In genomic region chr4:131248314-131248713, GRCh38 we compare ENCODE assay signal across 27 cellular contexts.
"Had no signal": no experiment of that assay in that cellular context is flagged by ENCODE, and none has a peak within 500 bp of the region (broad histone marks: within the 10 kb centered on the region; RNA-seq: fewer than 3 reads in every experiment).

No MANE protein-coding gene starts in this region.

- ATAC-seq: esophagus mucosa; gastrocnemius medialis; left cardiac atrium; left lung; naive thymus-derived CD4-positive, alpha-beta T cell; sciatic nerve; stimulated activated naive CD8-positive, alpha-beta T cell treated with anti-CD3 and anti-CD28 coated beads, Interleukin-15, amount 100 ng/mL, for 72 hours; upper lobe of right lung had no signal

- H3K9me3 ChIP-seq: gastrocnemius medialis, left lung, prostate gland, right atrium auricular region, suprapubic skin, transverse colon, upper lobe of right lung, uterus had no signal

- H3K4me3 ChIP-seq: gastrocnemius medialis, left lung, prostate gland, right atrium auricular region, smooth muscle cell, suprapubic skin, transverse colon, upper lobe of right lung, uterus had no signal

- H3K4me1 ChIP-seq: gastrocnemius medialis, left lung, prostate gland, right atrium auricular region, suprapubic skin, transverse colon, upper lobe of right lung, uterus had no signal

- H3K27ac ChIP-seq: epithelial cell of prostate, gastrocnemius medialis, left lung, prostate gland, right atrium auricular region, suprapubic skin, transverse colon, upper lobe of right lung, uterus had no signal

- H3K4me2 ChIP-seq: smooth muscle cell had no signal

- H3K27me3 ChIP-seq: gastrocnemius medialis, left lung, right atrium auricular region, suprapubic skin, transverse colon, upper lobe of right lung, uterus had no signal

- H3K36me3 ChIP-seq: gastrocnemius medialis, left lung, prostate gland, right atrium auricular region, suprapubic skin, transverse colon, upper lobe of right lung, uterus had no signal

- DNase-seq: effector CD8-positive, alpha-beta T cell; endodermal cell; foreskin fibroblast; gastrocnemius medialis; head of caudate nucleus; left cardiac atrium; left lung; mesenchymal stem cell; naive thymus-derived CD4-positive, alpha-beta T cell; nephron progenitor cell; nucleus accumbens; stimulated activated CD4-positive, alpha-beta T cell treated with anti-CD3 and anti-CD28 coated beads, Interleukin-12 subunit alpha, Interleukin-12 subunit beta, amount 100 ng/mL, for 4 hours; stimulated activated CD4-positive, alpha-beta T cell treated with anti-CD3 and anti-CD28 coated beads, Interleukin-1b, Interleukin-23, amount 100 ng/mL, for 48 hours; stimulated activated CD4-positive, alpha-beta T cell treated with anti-CD3 and anti-CD28 coated beads, Interleukin-4, amount 100 ng/mL, for 1 hour; stimulated activated CD8-positive, alpha-beta memory T cell treated with anti-CD3 and anti-CD28 coated beads, Interleukin-4, amount 100 ng/mL, for 48 hours; stimulated activated naive CD4-positive, alpha-beta T cell; stimulated activated naive CD8-positive, alpha-beta T cell treated with anti-CD3 and anti-CD28 coated beads, Interleukin-15, amount 100 ng/mL, for 72 hours; transverse colon; upper lobe of right lung; uterus had no signal
